16 cellular contexts compared by ENCODE assay signal in the genomic region with DNA sequence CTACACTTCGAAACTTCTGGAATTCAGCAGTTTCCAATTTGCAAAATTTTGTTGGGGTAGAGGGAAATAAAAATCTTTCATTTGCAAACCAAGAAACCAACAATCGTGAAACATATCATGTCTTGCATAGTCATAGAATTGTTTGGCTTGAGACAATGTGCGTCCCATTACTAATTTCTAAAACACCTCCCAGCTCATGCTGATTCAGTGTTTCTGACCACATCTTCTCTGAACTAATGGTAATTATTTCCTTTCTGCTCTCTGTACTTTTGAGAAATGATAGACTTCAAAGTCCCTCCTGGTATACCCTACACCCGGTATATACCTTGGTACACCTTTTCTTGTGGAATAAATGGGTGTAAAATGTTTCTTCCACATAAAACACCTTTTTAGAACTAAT. TPM values are rescaled to one million over a fixed set of nuclear protein-coding genes. Genes with fewer than 3 reads are reported as not detected.
DNase-seq lines count a peak whose midpoint lies in the region; ATAC-seq, FAIRE-seq and TF ChIP-seq lines count a peak whose summit lies in the region.
"Had no signal": no experiment of that assay in that cellular context is flagged by ENCODE, and none has a peak within 500 bp of the region (broad histone marks: within the 10 kb centered on the region; RNA-seq: fewer than 3 reads in every experiment).

No MANE protein-coding gene starts in this region.

- DNase-seq in activated CD8-positive, alpha-beta memory T cell treated with anti-CD3 and anti-CD28 coated beads, Interleukin-2, amount 10 ng/mL, durations not matched to agents 7 days and 5 days, result no peak
- DNase-seq in activated CD8-positive, alpha-beta memory T cell treated with anti-CD3 and anti-CD28 coated beads for 24 hours, result no peak
- DNase-seq in HT1080 (ENCODE audit: low read depth), result peak; percentile 39
- no peak for DNase-seq in K562 (ENCODE audit: extremely low read depth in 1 of 4, low spot score in 3 of 4)
- DNase-seq in smooth muscle cell (lab: John Stamatoyannopoulos, UW; ENCODE audit: unreplicated experiment), result no peak
- no peak for DNase-seq in GM12891 (ENCODE audit: insufficient read length, low spot score)
- no peak for DNase-seq in SJCRH30
- no peak for DNase-seq in LoVo (ENCODE audit: low spot score)
- DNase-seq: activated CD4-positive, alpha-beta T cell treated with anti-CD3 and anti-CD28 coated beads, Interleukin-2, amount 10 ng/mL, durations not matched to agents 24 days and 14 days; effector memory CD8-positive, alpha-beta T cell; glutamatergic neuron; nephron progenitor cell; SHP77 treated with DMSO at 0.1 percent for 48 hours; testis had no signal

- FAIRE-seq in K562 (lab: Jason Lieb, UNC), result peak; percentile 11
- no peak for FAIRE-seq in GM12891 (lab: Jason Lieb, UNC)
- FAIRE-seq: islet of Langerhans had no signal

- H3K4me1 ChIP-seq in K562 (replicated peaks in 1 of 2; ENCODE audit: control insufficient read depth in 2 of 2, insufficient read depth in 2 of 2, low read length in 2 of 2), result peaks cover 0 to 5% of the 10 kb centered on the region in 2 experiments; a peak in 1 of 5 replicates
- peaks cover 3% of the 10 kb centered on the region for H3K4me1 ChIP-seq in smooth muscle cell (ENCODE audit: low read depth)
- H3K4me1 ChIP-seq in SJCRH30, result no peaks in the 10 kb centered on the region
- H3K4me1 ChIP-seq: testis had no signal

- no peaks in the 10 kb centered on the region for H4K20me1 ChIP-seq in K562 (replicated peaks; ENCODE audit: control insufficient read depth, insufficient read depth, low read length)
- H4K20me1 ChIP-seq in smooth muscle cell (ENCODE audit: low read depth), result no peaks in the 10 kb centered on the region

- no peaks in the 10 kb centered on the region for H3F3A ChIP-seq in smooth muscle cell (ENCODE audit: low read depth)

- peaks cover 18% of the 10 kb centered on the region for H3K4me1 Mint-ChIP-seq in activated CD8-positive, alpha-beta memory T cell treated with anti-CD3 and anti-CD28 coated beads, Interleukin-2, amount 10 ng/mL, durations not matched to agents 7 days and 5 days

- H2AFZ ChIP-seq in K562 (ENCODE audit: low read depth, low read length) (no peak overlapping the region), smooth muscle cell (ENCODE audit: low read depth) (no peak overlapping the region)

- POLR2A ChIA-PET in K562 (lab: Yijun Ruan, JAX), result interaction anchor here (0.7 kb wide), 1 partner anchor 20 kb away, joined by 3 read pairs; no protein-coding TSS in a partner anchor

- intact Hi-C loops in K562 (cut with micrococcal nuclease), result no loop called here

- no peak overlapping the region for H3K27ac Mint-ChIP-seq in activated CD8-positive, alpha-beta memory T cell treated with anti-CD3 and anti-CD28 coated beads, Interleukin-2, amount 10 ng/mL, durations not matched to agents 7 days and 5 days
- H3K27ac Mint-ChIP-seq: effector memory CD8-positive, alpha-beta T cell; nephron progenitor cell; T-helper 2 cell treated with Interferon-gamma antibody and Interleukin-4, amounts not matched to agents 5 μg/mL and 100 μg/mL, for 36 hours had no signal

- no peak overlapping the region for H3K4me3 Mint-ChIP-seq in activated CD8-positive, alpha-beta memory T cell treated with anti-CD3 and anti-CD28 coated beads, Interleukin-2, amount 10 ng/mL, durations not matched to agents 7 days and 5 days
- H3K4me3 Mint-ChIP-seq: activated CD4-positive, alpha-beta T cell treated with anti-CD3 and anti-CD28 coated beads, Interleukin-2, amount 10 ng/mL, durations not matched to agents 24 days and 14 days; effector memory CD8-positive, alpha-beta T cell; nephron progenitor cell; T-helper 2 cell treated with Interferon-gamma antibody and Interleukin-4, amounts not matched to agents 5 μg/mL and 100 μg/mL, for 36 hours had no signal

- H3K9ac ChIP-seq in K562 (ENCODE audit: insufficient read depth in 1 of 2, low read depth in 2 of 2, low read length in 2 of 2), result no peak overlapping the region
- no peak overlapping the region for H3K9ac ChIP-seq in smooth muscle cell (ENCODE audit: low read depth)

- H3K27ac ChIP-seq in K562 (ENCODE audit: extremely low read depth, low read depth, low read length) (no peak overlapping the region), smooth muscle cell (ENCODE audit: low read depth) (peak overlapping the region; percentile 45), SJCRH30 (no peak overlapping the region)
- H3K27ac ChIP-seq: testis had no signal

- ATAC-seq in activated CD8-positive, alpha-beta memory T cell treated with anti-CD3 and anti-CD28 coated beads, Interleukin-2, amount 10 ng/mL, durations not matched to agents 7 days and 5 days, result peak; percentile 47
- ATAC-seq in K562, result no peak
- ATAC-seq: effector memory CD8-positive, alpha-beta T cell had no signal

- no peak for TF ChIP-seq EP300 in K562 (IDR thresholded peaks at IDR 0.05; ENCODE audit: low read length)

- in situ Hi-C loops in K562 (cut with MboI), result no loop called here

- H3K27me3 ChIP-seq in K562 (ENCODE audit: control insufficient read depth in 2 of 2, insufficient read depth in 2 of 2, low read length in 2 of 2) (no peaks in the 10 kb centered on the region), smooth muscle cell (ENCODE audit: low read depth) (no peaks in the 10 kb centered on the region), SJCRH30 (no peaks in the 10 kb centered on the region)
- H3K27me3 ChIP-seq: testis had no signal

- H3K9me3 Mint-ChIP-seq in activated CD8-positive, alpha-beta memory T cell treated with anti-CD3 and anti-CD28 coated beads, Interleukin-2, amount 10 ng/mL, durations not matched to agents 7 days and 5 days (ENCODE audit: low read depth), result no peaks in the 10 kb centered on the region
- H3K9me3 Mint-ChIP-seq: effector memory CD8-positive, alpha-beta T cell; nephron progenitor cell; T-helper 2 cell treated with Interferon-gamma antibody and Interleukin-4, amounts not matched to agents 5 μg/mL and 100 μg/mL, for 36 hours had no signal

- no peaks in the 10 kb centered on the region for H3K79me2 ChIP-seq in K562 (ENCODE audit: control insufficient read depth, insufficient read depth, low read length)
- no peaks in the 10 kb centered on the region for H3K79me2 ChIP-seq in smooth muscle cell (ENCODE audit: low read depth)

- 89% methylated on average over 4 of the region's 4 CpGs for WGBS in K562 (ENCODE audit: insufficient coverage, low coverage, missing lambda C conversion rate)
- 70% methylated on average over 4 of the region's 4 CpGs for WGBS in smooth muscle cell (ENCODE audit: low lambda C conversion rate)

- TF ChIP-seq POLR2A in K562 (conservative IDR thresholded peaks at IDR 0.05) (no peak), GM12891 (IDR thresholded peaks at IDR 0.05; ENCODE audit: low read depth, low read length) (no peak)

- no peak for TF ChIP-seq CTCF in K562 (IDR thresholded peaks at IDR 0.05 in 2 of 3, conservative IDR thresholded peaks at IDR 0.05 in 1 of 3; ENCODE audit: insufficient read depth in 2 of 3, low read depth in 1 of 3, low read length in 3 of 3)
- TF ChIP-seq CTCF in smooth muscle cell (IDR thresholded peaks at IDR 0.05; ENCODE audit: borderline replicate concordance, insufficient read depth, poor library complexity, severe bottlenecking), result no peak

- H3K9me1 ChIP-seq in K562 (ENCODE audit: control insufficient read depth, insufficient read depth, low read length), result no peaks in the 10 kb centered on the region

- no peaks in the 10 kb centered on the region for H3K9me3 ChIP-seq in K562 (replicated peaks; ENCODE audit: control insufficient read depth, insufficient read depth, low read depth, low read length)
- H3K9me3 ChIP-seq in smooth muscle cell (replicated peaks; ENCODE audit: low read depth), result no peaks in the 10 kb centered on the region
- H3K9me3 ChIP-seq in SJCRH30 (replicated peaks), result no peaks in the 10 kb centered on the region; the same call in 1 of the 2 replicates
- H3K9me3 ChIP-seq: testis had no signal

- peaks cover 31% of the 10 kb centered on the region for H3K36me3 Mint-ChIP-seq in activated CD8-positive, alpha-beta memory T cell treated with anti-CD3 and anti-CD28 coated beads, Interleukin-2, amount 10 ng/mL, durations not matched to agents 7 days and 5 days

- peaks cover 26% of the 10 kb centered on the region; the same call in 2 of the 3 replicates for H3K36me3 ChIP-seq in K562 (ENCODE audit: control insufficient read depth, insufficient read depth, low read length)
- H3K36me3 ChIP-seq in smooth muscle cell (ENCODE audit: low read depth), result no peaks in the 10 kb centered on the region
- peaks cover 17% of the 10 kb centered on the region for H3K36me3 ChIP-seq in SJCRH30

- CTCF ChIA-PET in activated CD8-positive, alpha-beta memory T cell treated with anti-CD3 and anti-CD28 coated beads, Interleukin-2, amount 10 ng/mL, durations not matched to agents 7 days and 5 days (lab: Charles Lee), result interaction anchor here (0.7 kb wide), 1 partner anchor 184 kb away, joined by 3 read pairs; no protein-coding TSS in a partner anchor
- CTCF ChIA-PET in K562 (lab: Yijun Ruan, JAX; ENCODE audit: low intra/inter-chr PET ratio), result no interaction called here

- no TSS peak for BruUV-seq in K562 (replicated peaks; lab: Mats Ljungman, UMichigan)

- H3K4me2 ChIP-seq in K562 (ENCODE audit: insufficient read depth, low read length), result no peak overlapping the region
- H3K4me2 ChIP-seq in smooth muscle cell, result no peak overlapping the region

- H3K4me3 ChIP-seq in K562 (no peak overlapping the region), smooth muscle cell (no peak overlapping the region), SJCRH30 (no peak overlapping the region)
- H3K4me3 ChIP-seq: testis had no signal

- no peaks in the 10 kb centered on the region for H3K27me3 Mint-ChIP-seq in activated CD8-positive, alpha-beta memory T cell treated with anti-CD3 and anti-CD28 coated beads, Interleukin-2, amount 10 ng/mL, durations not matched to agents 7 days and 5 days
- H3K27me3 Mint-ChIP-seq: activated CD4-positive, alpha-beta T cell treated with anti-CD3 and anti-CD28 coated beads, Interleukin-2, amount 10 ng/mL, durations not matched to agents 24 days and 14 days; effector memory CD8-positive, alpha-beta T cell had no signal

- TF ChIP-seq RAD21 in K562 (CRISPR knock-in tag; conservative IDR thresholded peaks at IDR 0.05 in 1 of 2, IDR thresholded peaks at IDR 0.05 in 1 of 2), result no peak

RNA-seq across cellular contexts. Expression of a gene that starts 41.8 kb away (rescaled TPM):
- 1 to 10 TPM in 1 of 2 experiments, under 1 TPM in 1; 0.41 to 2.7 TPM for total RNA-seq in activated CD8-positive, alpha-beta memory T cell treated with anti-CD3 and anti-CD28 coated beads, Interleukin-2, amount 10 ng/mL, durations not matched to agents 7 days and 5 days
- total RNA-seq in HT1080 (2014; rRNA removed; shearing (Covaris generic)), result 0.17 and 0.26 TPM in 2 replicates
- polyA plus RNA-seq in HT1080 (2015; cell fraction: cytosol; rRNA removed), result 0.85 and 1.1 TPM in 2 replicates
- polyA plus RNA-seq in HT1080 (2015; cell fraction: nucleus; rRNA removed), result 0.60 and 0.63 TPM in 2 replicates
- total RNA-seq in K562 (2011; cell fraction: chromatin; rRNA removed; ENCODE audit: low replicate concordance), result 20.7 and 45.9 TPM in 2 replicates
- total RNA-seq in K562 (2011; cell fraction: nucleolus; rRNA removed), result 26.2 and 28.2 TPM in 2 replicates
- total RNA-seq in K562 (2011; cell fraction: nucleoplasm; rRNA removed), result 50.4 and 66.6 TPM in 2 replicates
- total RNA-seq in K562 (2014; rRNA removed), result 12.8 and 16.6 TPM in 2 replicates
- 29.2 and 32.5 TPM in 2 replicates for total RNA-seq in K562 (2014; rRNA removed; fragmentation: Illumina TruSeq; extraction: Trizol)
- total RNA-seq in K562 (2015; rRNA removed; fragmentation: Illumina TruSeq; extraction: Trizol), result 14.3 and 16.4 TPM in 2 replicates
- 26.8 and 28.9 TPM in 2 replicates for total RNA-seq in K562 (2021)
- polyA plus RNA-seq in K562 (2011; rRNA removed), result 23.3 and 46.3 TPM in 2 replicates
- polyA plus RNA-seq in K562 (2011; cell fraction: cytosol; rRNA removed), result 14.2 and 22.5 TPM in 2 replicates
- polyA plus RNA-seq in K562 (2011; cell fraction: nucleus; rRNA removed), result 8.5 and 10.1 TPM in 2 replicates
- 17.7 and 21.3 TPM in 2 replicates for polyA plus RNA-seq in K562 (2012)
- polyA plus RNA-seq in K562 (2014; fragmentation: Illumina TruSeq; extraction: Trizol), result 25.0 and 29.3 TPM in 2 replicates
- polyA plus RNA-seq in K562 (2014; fragmentation: Nextera tagmentation; extraction: Ambion mirVana), result 1 to 10 TPM; 7.8 to 9.8 TPM
- polyA plus RNA-seq in K562 (2014; rRNA removed), result 20.0 and 23.9 TPM in 2 replicates
- 12.9 and 21.0 TPM in 2 replicates for polyA minus RNA-seq in K562 (2011; rRNA and poly(A)+ RNA removed)
- 8.0 and 14.1 TPM in 2 replicates for polyA minus RNA-seq in K562 (2011; cell fraction: cytosol; rRNA and poly(A)+ RNA removed)
- polyA minus RNA-seq in K562 (2011; cell fraction: nucleus; rRNA and poly(A)+ RNA removed), result 3.5 and 5.3 TPM in 2 replicates
- total RNA-seq in smooth muscle cell, result 128 and 142 TPM in 2 replicates
- polyA plus RNA-seq in smooth muscle cell, result 103 and 116 TPM in 2 replicates
- not detected for polyA plus RNA-seq in GM12891 (2012; ENCODE audit: low read depth, missing spikeins)
- 2.1 and 2.2 TPM in 2 replicates for total RNA-seq in SJCRH30 (2014; rRNA removed; shearing (Covaris generic))
